ENCODE assay signal across 2 cellular contexts in the genomic region with DNA sequence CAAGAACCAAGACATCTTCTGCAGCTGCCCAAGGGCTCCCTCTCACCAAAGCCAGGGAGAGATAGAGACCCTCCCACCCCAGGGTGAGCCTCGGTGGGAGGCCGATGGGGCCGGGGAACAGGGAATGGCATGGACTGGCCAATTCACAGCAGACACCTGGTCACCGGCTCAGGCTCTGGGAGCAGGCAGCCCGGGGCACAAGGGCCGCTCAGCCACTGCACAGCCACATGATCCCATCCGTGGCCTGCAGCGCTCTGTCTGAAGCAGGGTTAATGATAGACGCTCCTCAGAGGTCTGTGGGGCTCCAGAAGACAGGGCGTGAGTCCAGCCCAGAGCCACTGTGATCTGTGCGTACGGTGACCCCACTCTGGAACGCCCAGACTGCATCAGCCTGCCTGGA.
A peak's percentile ranks its signal among the peaks of the same experiment; 100 is the strongest.
TF ChIP-seq lines count a peak whose summit lies in the region.

No MANE protein-coding gene starts in this region.

TF ChIP-seq in HepG2, 621 proteins besides CTCF, POLR2A, EP300 and RAD21:
- TF ChIP-seq ZSCAN9 (CRISPR knock-in tag; IDR thresholded peaks at IDR 0.05; ENCODE audit: borderline replicate concordance) = no peak
- 0 out of 2 replicates have a peak, but pooled peaks have one; percentile 17 for TF ChIP-seq ZNF687 (CRISPR knock-in tag; IDR thresholded peaks at IDR 0.05)

TF ChIP-seq in K562, 482 proteins besides CTCF, POLR2A, EP300 and RAD21:
- TF ChIP-seq FIP1L1 (IDR thresholded peaks at IDR 0.05; ENCODE audit: low read depth, low read length, poor library complexity, severe bottlenecking) (no peak), ZNF133 (CRISPR knock-in tag; IDR thresholded peaks at IDR 0.05) (no peak), SAFB (IDR thresholded peaks at IDR 0.05; ENCODE audit: borderline replicate concordance, low read depth, low read length) (no peak), TFAM (CRISPR knock-in tag; conservative IDR thresholded peaks at IDR 0.05) (no peak)
